In the genomic region with DNA sequence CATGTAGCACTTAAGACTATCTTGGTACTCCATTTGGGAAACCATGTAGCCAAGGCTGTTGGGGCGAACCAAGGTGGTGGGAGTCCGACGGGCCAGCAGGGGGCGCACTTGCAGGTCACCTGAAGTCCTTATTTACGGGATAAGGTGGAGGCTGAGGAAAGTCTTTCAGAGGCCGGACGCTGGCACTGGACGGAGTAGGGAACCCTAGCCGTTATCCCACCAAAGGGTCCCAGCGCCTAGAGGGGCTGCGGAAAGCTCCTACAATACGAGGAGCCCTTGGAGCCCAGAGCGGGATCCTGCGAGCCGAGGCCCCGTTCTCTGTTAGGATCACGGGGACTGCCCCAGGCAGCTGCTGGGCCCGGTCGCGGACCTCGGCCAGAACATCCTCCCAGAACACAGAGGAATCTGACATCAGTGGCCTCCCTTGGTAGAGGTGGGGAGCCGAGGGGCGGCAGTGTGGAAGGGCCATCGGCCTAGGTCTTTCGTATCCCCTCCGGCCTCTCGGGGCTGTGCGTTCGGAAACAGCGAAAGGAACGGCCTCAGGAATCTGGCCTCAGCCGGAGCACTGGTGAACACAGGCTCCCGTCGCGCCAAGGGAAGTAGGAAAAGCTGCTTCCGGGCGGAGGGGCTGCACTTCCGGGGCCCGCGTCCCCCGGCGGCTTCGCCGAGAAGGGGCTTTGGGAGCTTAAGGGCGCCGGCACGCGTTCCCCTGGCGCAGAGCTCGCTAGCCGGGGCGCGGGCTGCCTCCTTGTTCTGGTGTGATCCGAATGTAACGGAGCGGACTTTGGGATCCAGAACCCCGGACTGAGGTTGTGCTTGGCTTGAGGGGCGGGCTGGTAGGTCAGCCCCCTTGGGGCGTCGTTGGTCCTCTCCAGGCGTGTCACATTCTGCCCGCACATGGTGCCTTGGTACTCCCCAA, we compare ENCODE assay signal across 8 cellular contexts. TPM values are rescaled to one million over a fixed set of nuclear protein-coding genes. Genes with fewer than 3 reads are reported as not detected.
DNase-seq lines count a peak whose midpoint lies in the region; ATAC-seq and TF ChIP-seq lines count a peak whose summit lies in the region.

No MANE protein-coding gene starts in this region.

- H3K9me3 ChIP-seq in HCT116 (ENCODE audit: control insufficient read depth in 1 of 2, insufficient read depth in 1 of 2, low read depth in 1 of 2, low read length in 2 of 2) (no peaks in the 10 kb centered on the region), fibroblast of lung (ENCODE audit: control insufficient read depth, insufficient read depth, low read depth, low read length) (no peaks in the 10 kb centered on the region), neutrophil (no peaks in the 10 kb centered on the region)

- TF ChIP-seq POLR2A in HCT116 (IDR thresholded peaks at IDR 0.05; ENCODE audit: borderline replicate concordance, extremely low read depth, insufficient read depth, insufficient read length) = no peak

- TF ChIP-seq CTCF in BJ (IDR thresholded peaks at IDR 0.05; ENCODE audit: insufficient read depth, low read depth, low read length) = peak; percentile 85
- peak; percentile 43 to 91 (median 82); a peak in 5 of 6 replicates for TF ChIP-seq CTCF in HCT116 (IDR thresholded peaks at IDR 0.05 in 2 of 3, conservative IDR thresholded peaks at IDR 0.05 in 1 of 3; ENCODE audit: borderline replicate concordance in 1 of 3, insufficient read depth in 1 of 3, low read depth in 2 of 3, low read length in 2 of 3)
- TF ChIP-seq CTCF in fibroblast of lung (conservative IDR thresholded peaks at IDR 0.05 in 1 of 2, IDR thresholded peaks at IDR 0.05 in 1 of 2; ENCODE audit: low read depth in 1 of 2, low read length in 2 of 2) = peak; percentile 61 to 69
- TF ChIP-seq CTCF in neutrophil (IDR thresholded peaks at IDR 0.05) = peak; percentile 80

- no peaks in the 10 kb centered on the region for H3K9me2 ChIP-seq in HCT116 (ENCODE audit: insufficient read depth)

- no peak overlapping the region for H2AFZ ChIP-seq in HCT116 (ENCODE audit: low read depth, low read length, poor library complexity, severe bottlenecking)
- peak overlapping the region; percentile 70 for H2AFZ ChIP-seq in fibroblast of lung (ENCODE audit: low read length)

- no peak overlapping the region for H3K4me2 ChIP-seq in HCT116 (ENCODE audit: low read length)
- peak overlapping the region; percentile 54 for H3K4me2 ChIP-seq in fibroblast of lung (ENCODE audit: extremely low read depth, insufficient read depth, low read length)

- no peaks in the 10 kb centered on the region for H3K79me2 ChIP-seq in HCT116 (ENCODE audit: insufficient read depth, low read length)
- H3K79me2 ChIP-seq in fibroblast of lung (ENCODE audit: control insufficient read depth, insufficient read depth, low read length) = no peaks in the 10 kb centered on the region

- DNase-seq in BJ (ENCODE audit: low read depth) (no peak), HCT116 (ENCODE audit: low read depth, low spot score) (no peak), OCI-M1 (lab: John Stamatoyannopoulos, UW) (peak; percentile 89), fibroblast of lung (ENCODE audit: low read depth in 2 of 2) (peak; percentile 56 to 62)
- DNase-seq in activated T-cell treated with anti-CD3 and anti-CD28 coated beads, Interleukin-2, amount 50 U/mL, for 24 hours = peak; percentile 87
- peak; percentile 75 to 81 for DNase-seq in stimulated activated naive CD8-positive, alpha-beta T cell treated with anti-CD3 and anti-CD28 coated beads, Interleukin-15, amount 100 ng/mL, for 72 hours

- peak overlapping the region; percentile 40 for H3K4me3 ChIP-seq in BJ (ENCODE audit: low read depth, low read length)
- H3K4me3 ChIP-seq in HCT116 (replicated peaks in 1 of 2; ENCODE audit: low read depth in 1 of 2, low read length in 2 of 2) = no peak overlapping the region
- H3K4me3 ChIP-seq in fibroblast of lung (replicated peaks in 1 of 4; ENCODE audit: control extremely low read depth in 1 of 4, insufficient read depth in 1 of 4, low read depth in 3 of 4, low read length in 4 of 4) = peak overlapping the region in 3 of 4 experiments; percentile 16 to 59 (median 46)
- H3K4me3 ChIP-seq in neutrophil (ENCODE audit: low read depth in 1 of 2, low read length in 1 of 2) = peak overlapping the region; percentile 21 to 45

- H3K27ac ChIP-seq in HCT116 (ENCODE audit: low read depth, low read length) (no peak overlapping the region), fibroblast of lung (ENCODE audit: insufficient read depth, low read length) (no peak overlapping the region), neutrophil (no peak overlapping the region)

- no peaks in the 10 kb centered on the region for H3K36me3 ChIP-seq in BJ (ENCODE audit: control insufficient read depth, insufficient read depth, low read length)
- H3K36me3 ChIP-seq in HCT116 (ENCODE audit: control insufficient read depth in 1 of 2, insufficient read depth in 2 of 2, low read length in 2 of 2) = no peaks in the 10 kb centered on the region
- no peaks in the 10 kb centered on the region for H3K36me3 ChIP-seq in fibroblast of lung (ENCODE audit: control insufficient read depth, insufficient read depth, low read length)
- H3K36me3 ChIP-seq in neutrophil = no peaks in the 10 kb centered on the region

- no peaks in the 10 kb centered on the region for H3K36me3 Mint-ChIP-seq in activated T-cell treated with anti-CD3 and anti-CD28 coated beads, Interleukin-2, amount 50 U/mL, for 24 hours (ENCODE audit: low read depth)

- H3K9me3 Mint-ChIP-seq in activated T-cell treated with anti-CD3 and anti-CD28 coated beads, Interleukin-2, amount 50 U/mL, for 24 hours = no peaks in the 10 kb centered on the region
- no peaks in the 10 kb centered on the region for H3K9me3 Mint-ChIP-seq in stimulated activated naive CD8-positive, alpha-beta T cell treated with anti-CD3 and anti-CD28 coated beads, Interleukin-15, amount 100 ng/mL, for 72 hours

- peaks cover 19% of the 10 kb centered on the region for H3K4me1 Mint-ChIP-seq in activated T-cell treated with anti-CD3 and anti-CD28 coated beads, Interleukin-2, amount 50 U/mL, for 24 hours (ENCODE audit: low read depth)
- H3K4me1 Mint-ChIP-seq in stimulated activated naive CD8-positive, alpha-beta T cell treated with anti-CD3 and anti-CD28 coated beads, Interleukin-15, amount 100 ng/mL, for 72 hours = peaks cover 6% of the 10 kb centered on the region

- POLR2A ChIA-PET in BJ (lab: Charles Lee) = no interaction called here
- POLR2A ChIA-PET in HCT116 (lab: Charles Lee) = no interaction called here

- intact Hi-C loops in HCT116 (cut with micrococcal nuclease) = loop anchor here (5.0 kb wide), 1 partner anchor 257 kb away; no protein-coding TSS in a partner anchor

- CTCF ChIA-PET in BJ (lab: Yijun Ruan, JAX) (interaction anchor here (0.6 to 10.9 kb wide), 31 partner anchors 9 to 270 kb away, joined by 3 to 276 read pairs (median 5); partner anchors contain the start of gene RPTN), HCT116 (lab: Charles Lee) (interaction anchor here (0.9 to 8.9 kb wide), 4 partner anchors 135 to 270 kb away, joined by 3 to 143 read pairs (median 4); no protein-coding TSS in a partner anchor)

- BruUV-seq in HCT116 (replicated peaks; lab: Mats Ljungman, UMichigan) = no TSS peak

- no peaks in the 10 kb centered on the region for H3K4me1 ChIP-seq in HCT116 (ENCODE audit: control insufficient read depth in 1 of 2, insufficient read depth in 2 of 2, low read length in 2 of 2)
- no peaks in the 10 kb centered on the region for H3K4me1 ChIP-seq in fibroblast of lung (ENCODE audit: control insufficient read depth, extremely low read depth, insufficient read depth, low read length)
- H3K4me1 ChIP-seq in neutrophil (ENCODE audit: control insufficient read depth in 1 of 2, insufficient read depth in 1 of 2, low read depth in 1 of 2, low read length in 1 of 2) = peaks cover 0 to 11% of the 10 kb centered on the region in 2 experiments

- RAD21 ChIA-PET in HCT116 (lab: Charles Lee; ENCODE audit: low non-redundant PET in 1 of 2, low total read pairs in 2 of 2, uncharacterized antibody in 2 of 2, unreplicated experiment in 2 of 2) = no interaction called here

- ATAC-seq in HCT116 (peak; percentile 67), HG03571 (IDR thresholded peaks at IDR 0.05; ENCODE audit: unreplicated experiment) (no peak)
- ATAC-seq in stimulated activated naive CD8-positive, alpha-beta T cell treated with anti-CD3 and anti-CD28 coated beads, Interleukin-15, amount 100 ng/mL, for 72 hours = peak; percentile 80

- peak; percentile 41 for TF ChIP-seq RAD21 in HCT116 (IDR thresholded peaks at IDR 0.05; ENCODE audit: low read depth)

- H3K27me3 ChIP-seq in BJ (ENCODE audit: control insufficient read depth, insufficient read depth, low read length) = no peaks in the 10 kb centered on the region; the same call in 1 of the 2 replicates
- peaks cover 6% of the 10 kb centered on the region; the same call in 1 of the 2 replicates for H3K27me3 ChIP-seq in HCT116 (ENCODE audit: insufficient read depth, low read length)
- no peaks in the 10 kb centered on the region for H3K27me3 ChIP-seq in fibroblast of lung (ENCODE audit: control insufficient read depth, insufficient read depth, low read length)
- peaks cover 72% of the 10 kb centered on the region for H3K27me3 ChIP-seq in neutrophil

- peaks cover 12% of the 10 kb centered on the region for H3K27me3 Mint-ChIP-seq in activated T-cell treated with anti-CD3 and anti-CD28 coated beads, Interleukin-2, amount 50 U/mL, for 24 hours
- H3K27me3 Mint-ChIP-seq in stimulated activated naive CD8-positive, alpha-beta T cell treated with anti-CD3 and anti-CD28 coated beads, Interleukin-15, amount 100 ng/mL, for 72 hours = peaks cover 15% of the 10 kb centered on the region

- H3K27ac Mint-ChIP-seq in activated T-cell treated with anti-CD3 and anti-CD28 coated beads, Interleukin-2, amount 50 U/mL, for 24 hours = peak overlapping the region; percentile 79
- H3K27ac Mint-ChIP-seq in stimulated activated naive CD8-positive, alpha-beta T cell treated with anti-CD3 and anti-CD28 coated beads, Interleukin-15, amount 100 ng/mL, for 72 hours = peak overlapping the region; percentile 68 to 90

- H3K9ac ChIP-seq in HCT116 (ENCODE audit: low read length) (no peak overlapping the region), fibroblast of lung (ENCODE audit: insufficient read depth, low read length) (peak overlapping the region; percentile 43)

- H4K20me1 ChIP-seq in HCT116 (ENCODE audit: insufficient read depth) = no peaks in the 10 kb centered on the region
- no peaks in the 10 kb centered on the region for H4K20me1 ChIP-seq in fibroblast of lung (ENCODE audit: control insufficient read depth, extremely low read depth, insufficient read depth, low read length)

- H3K4me3 Mint-ChIP-seq in activated T-cell treated with anti-CD3 and anti-CD28 coated beads, Interleukin-2, amount 50 U/mL, for 24 hours = peak overlapping the region; percentile 75
- peak overlapping the region; percentile 83 to 85 for H3K4me3 Mint-ChIP-seq in stimulated activated naive CD8-positive, alpha-beta T cell treated with anti-CD3 and anti-CD28 coated beads, Interleukin-15, amount 100 ng/mL, for 72 hours

RNA-seq across cellular contexts. Expression of gene RPTN, which starts 29.9 kb away (rescaled TPM):
- not detected in 2 replicates for polyA plus RNA-seq in BJ (2011; rRNA removed)
- not detected in 2 replicates for polyA minus RNA-seq in BJ (2011; rRNA and poly(A)+ RNA removed)
- not detected for total RNA-seq in HCT116 (2021; ENCODE audit: unreplicated experiment)
- not detected in 2 replicates for polyA plus RNA-seq in HCT116 (2012)
- not detected in 2 replicates for total RNA-seq in fibroblast of lung
- polyA plus RNA-seq in fibroblast of lung = not detected in 2 replicates
- polyA plus RNA-seq in fibroblast of lung (2012) = not detected in 2 replicates
- polyA minus RNA-seq in fibroblast of lung (ENCODE audit: low replicate concordance) = not detected in 2 replicates

RNA-seq across cellular contexts. Expression of gene HRNR, which starts 35.1 kb away (rescaled TPM):
- polyA plus RNA-seq in BJ (2011; rRNA removed) (not detected in 2 replicates), fibroblast of lung (not detected in 2 replicates)
- polyA minus RNA-seq in BJ (2011; rRNA and poly(A)+ RNA removed) = under 0.01 TPM in 1 of 2 replicates, not detected in the other
- total RNA-seq in HCT116 (2021; ENCODE audit: unreplicated experiment) (not detected), fibroblast of lung (not detected in 2 replicates)
- 0.02 TPM in 1 of 2 replicates, not detected in the other for polyA plus RNA-seq in HCT116 (2012)
- 0.01 and 0.07 TPM in 2 replicates for polyA plus RNA-seq in fibroblast of lung (2012)
- polyA minus RNA-seq in fibroblast of lung (ENCODE audit: low replicate concordance) = 0.30 TPM in 1 of 2 replicates, not detected in the other

Comparison
In these comparisons a context has a peak if more than half of its experiments do, and no peak if none do; other contexts are left out.
1. DNase-seq: peak in OCI-M1 (single experiment), activated T-cell treated with anti-CD3 and anti-CD28 coated beads, Interleukin-2, amount 50 U/mL, for 24 hours (single experiment), fibroblast of lung (2 of 2) and stimulated activated naive CD8-positive, alpha-beta T cell treated with anti-CD3 and anti-CD28 coated beads, Interleukin-15, amount 100 ng/mL, for 72 hours (2 of 2); none in BJ (single experiment) and HCT116 (single experiment).
2. H3K4me3 ChIP-seq: peak in BJ (single experiment), fibroblast of lung (3 of 4) and neutrophil (2 of 2); none in HCT116 (0 of 2).
3. Peak in every context shown above with its lines, with median percentiles within 50 percentile points of each other: CTCF ChIP-seq.